Comparison of ENCODE assay signal across 8 cellular contexts in genomic region chr6:28335564-28336283, GRCh38. TPM values are rescaled to one million over a fixed set of nuclear protein-coding genes. Genes with fewer than 3 reads are reported as not detected.
A peak's percentile ranks its signal among the peaks of the same experiment; 100 is the strongest.
DNase-seq lines count a peak whose midpoint lies in the region; ATAC-seq, FAIRE-seq and TF ChIP-seq lines count a peak whose summit lies in the region.

TSS of gene ZSCAN31 (minus strand) at chr6:28336148. CDS start at chr6:28329683, 6,465 bp downstream.

- TF ChIP-seq CTCF in OCI-LY7 (conservative IDR thresholded peaks at IDR 0.05; ENCODE audit: low read length): no peak

- H3K79me2 ChIP-seq in OCI-LY7 (ENCODE audit: insufficient read depth, low read depth, low read length): no peaks in the 10 kb centered on the region

- no TSS peak for BruUV-seq in OCI-LY7 (replicated peaks; lab: Mats Ljungman, UMichigan)

- H3K36me3 ChIP-seq in OCI-LY7 (ENCODE audit: insufficient read depth, low read length) (no peaks in the 10 kb centered on the region), mucosa of rectum (ENCODE audit: control insufficient read depth in 2 of 2, insufficient read depth in 2 of 2, low read length in 2 of 2) (no peaks in the 10 kb centered on the region)

- H3K4me1 Mint-ChIP-seq in activated T-cell treated with anti-CD3 and anti-CD28 coated beads, Interleukin-2, amount 50 U/mL, for 4 hours (ENCODE audit: low read depth): peaks cover 8% of the 10 kb centered on the region

- H3K4me3 ChIP-seq in OCI-LY7 (ENCODE audit: low read depth, low read length, poor library complexity, severe bottlenecking) (peak within 1 kb of the TSS; percentile 65), mucosa of rectum (ENCODE audit: low read length in 2 of 2) (peak within 1 kb of the TSS; percentile 88 to 94)

- peaks cover 6% of the 10 kb centered on the region for H3K9me3 Mint-ChIP-seq in activated T-cell treated with anti-CD3 and anti-CD28 coated beads, Interleukin-2, amount 50 U/mL, for 4 hours

- peak within 1 kb of the TSS; percentile 89 for H3K4me2 ChIP-seq in OCI-LY7 (ENCODE audit: low read length)

- H3K4me1 ChIP-seq in OCI-LY7 (ENCODE audit: insufficient read depth, low read length, poor library complexity, severe bottlenecking): peaks cover 14% of the 10 kb centered on the region
- H3K4me1 ChIP-seq in mucosa of rectum (ENCODE audit: control insufficient read depth in 2 of 2, insufficient read depth in 2 of 2, low read length in 2 of 2): peaks cover 7 to 8% of the 10 kb centered on the region in 2 donors

- H2AFZ ChIP-seq in OCI-LY7 (ENCODE audit: low read length): peak within 1 kb of the TSS; percentile 62

- H3K9me3 ChIP-seq in OCI-LY7 (ENCODE audit: low read length) (peaks cover 12% of the 10 kb centered on the region), mucosa of rectum (ENCODE audit: control insufficient read depth in 2 of 2, low read length in 2 of 2) (no peaks in the 10 kb centered on the region)

- FAIRE-seq in HTR-8/SVneo (lab: Jason Lieb, UNC): peak; percentile 78

- DNase-seq in CMK (ENCODE audit: low read depth) (peak; percentile 88), HTR-8/SVneo (ENCODE audit: insufficient read length, low spot score) (peak; percentile 86), OCI-LY7 (ENCODE audit: low spot score) (peak; percentile 44)
- DNase-seq in activated T-cell treated with anti-CD3 and anti-CD28 coated beads, Interleukin-2, amount 50 U/mL, for 4 hours: peak; percentile 74
- peak; percentile 82 for DNase-seq in stimulated activated CD8-positive, alpha-beta memory T cell treated with anti-CD3 and anti-CD28 coated beads, Interleukin-4, amount 100 ng/mL, for 48 hours

- POLR2A ChIA-PET in OCI-LY7 (lab: Charles Lee): interaction anchor here (0.6 to 2.8 kb wide), 3 partner anchors 10 to 853 kb away, joined by 5 to 9 read pairs (median 6); no protein-coding TSS in a partner anchor

- intact Hi-C loops in OCI-LY7 (cut with micrococcal nuclease; ENCODE audit: unreplicated experiment): no loop called here

- H3K9ac ChIP-seq in mucosa of rectum (ENCODE audit: low read depth in 1 of 2, low read length in 2 of 2): peak within 1 kb of the TSS; percentile 91 to 96

- H3K27ac ChIP-seq in OCI-LY7 (ENCODE audit: low read depth, low read length, poor library complexity, severe bottlenecking): no peak within 1 kb of the TSS
- H3K27ac ChIP-seq in mucosa of rectum (ENCODE audit: low read depth in 2 of 2, low read length in 2 of 2): peak within 1 kb of the TSS; percentile 98 to 99

- H3K4me3 Mint-ChIP-seq in activated T-cell treated with anti-CD3 and anti-CD28 coated beads, Interleukin-2, amount 50 U/mL, for 4 hours: no peak within 1 kb of the TSS

- H3K36me3 Mint-ChIP-seq in activated T-cell treated with anti-CD3 and anti-CD28 coated beads, Interleukin-2, amount 50 U/mL, for 4 hours (ENCODE audit: insufficient read depth): peaks cover 1% of the 10 kb centered on the region

- CTCF ChIA-PET in OCI-LY7 (lab: Charles Lee; ENCODE audit: unreplicated experiment): no interaction called here

- H3K27me3 ChIP-seq in mucosa of rectum (ENCODE audit: control insufficient read depth in 2 of 2, insufficient read depth in 2 of 2, low read length in 2 of 2): no peaks in the 10 kb centered on the region

- ATAC-seq in GM21367 (IDR thresholded peaks at IDR 0.05; ENCODE audit: unreplicated experiment): peak; percentile 84
- peak; percentile 92 to 93 for ATAC-seq in activated T-cell treated with anti-CD3 and anti-CD28 coated beads, Interleukin-2, amount 50 U/mL, for 4 hours
- ATAC-seq in esophagus mucosa: peak; percentile 97

- no peaks in the 10 kb centered on the region for H3K9me2 ChIP-seq in OCI-LY7 (ENCODE audit: insufficient read depth, low read length)

- no peaks in the 10 kb centered on the region for H3K27me3 Mint-ChIP-seq in activated T-cell treated with anti-CD3 and anti-CD28 coated beads, Interleukin-2, amount 50 U/mL, for 4 hours (ENCODE audit: low read depth)

- H4K20me1 ChIP-seq in OCI-LY7 (ENCODE audit: insufficient read depth, low read length): no peaks in the 10 kb centered on the region

RNA-seq across cellular contexts. Expression of gene ZSCAN31, which starts in this region (rescaled TPM):
- total RNA-seq in OCI-LY7 (2014; rRNA removed; shearing (Covaris generic)): not detected in 2 replicates
- not detected in 2 replicates for total RNA-seq in OCI-LY7 (2022)
- 1 to 10 TPM in 1 of 3 donors, under 1 TPM in 2; 0.76 to 1.5 (median 0.83) TPM for total RNA-seq in activated T-cell treated with anti-CD3 and anti-CD28 coated beads, Interleukin-2, amount 50 U/mL, for 4 hours
- total RNA-seq in esophagus mucosa: 9.4 TPM

Comparison
In these comparisons a context has a peak if more than half of its experiments do, and no peak if none do; other contexts are left out.
1. Peak in DNase-seq, H3K4me3 ChIP-seq and H3K4me2 ChIP-seq in OCI-LY7; RNA of the gene not detected or under 1 TPM.